Comparison of ENCODE assay signal across 1 cellular context in the genomic region with DNA sequence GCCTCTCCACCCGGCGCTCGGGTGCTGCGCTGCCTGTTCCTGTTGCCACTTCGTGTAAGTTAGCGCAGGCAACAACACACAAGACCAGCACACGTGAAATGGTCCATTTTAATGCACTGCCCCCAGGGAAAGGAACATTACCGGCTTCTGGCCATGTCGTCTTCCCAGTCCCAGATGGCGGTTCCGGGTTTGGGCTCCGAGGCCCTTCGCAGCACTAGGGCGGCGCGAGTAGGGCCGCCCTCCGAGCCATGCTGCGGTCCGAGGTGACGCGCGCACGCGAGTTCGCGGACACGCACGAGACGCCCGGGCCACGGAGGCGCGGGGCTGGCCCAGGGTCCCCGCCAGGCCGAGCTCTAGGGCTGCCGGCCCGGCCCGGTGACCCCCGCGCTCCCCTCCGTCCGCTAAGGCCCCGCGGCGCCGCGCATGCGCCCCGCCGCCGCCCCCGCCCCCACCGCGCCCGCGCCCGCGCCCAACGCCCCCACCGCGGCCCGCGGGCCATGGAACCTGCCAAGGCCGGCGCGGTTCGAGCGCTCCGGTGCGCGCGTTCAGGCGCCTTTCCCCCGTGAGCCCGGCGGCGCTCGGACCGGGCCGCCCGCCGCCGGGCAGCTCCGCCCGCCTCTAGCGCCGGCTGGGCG.
TF ChIP-seq lines count a peak whose summit lies in the region.

No MANE protein-coding gene starts in this region.

TF ChIP-seq in HepG2, 621 proteins besides CTCF, POLR2A, EP300 and RAD21 (continued from another document and continues in another):
- no peak for TF ChIP-seq ZHX2 (IDR thresholded peaks at IDR 0.05; ENCODE audit: low read depth)
- TF ChIP-seq ZHX2 (CRISPR knock-in tag; IDR thresholded peaks at IDR 0.05; ENCODE audit: borderline replicate concordance), result no peak; the same call in 1 of the 2 replicates
- peak; percentile 81; the same call in 1 of the 2 replicates for TF ChIP-seq ZNF547 (CRISPR knock-in tag; IDR thresholded peaks at IDR 0.05)
- 0 out of 2 replicates have a peak, but pooled peaks have one; percentile 19 for TF ChIP-seq ZNF264 (CRISPR knock-in tag; IDR thresholded peaks at IDR 0.05)
- no peak for TF ChIP-seq SMARCE1 (IDR thresholded peaks at IDR 0.05; ENCODE audit: borderline replicate concordance)
- TF ChIP-seq, protein P1, sequence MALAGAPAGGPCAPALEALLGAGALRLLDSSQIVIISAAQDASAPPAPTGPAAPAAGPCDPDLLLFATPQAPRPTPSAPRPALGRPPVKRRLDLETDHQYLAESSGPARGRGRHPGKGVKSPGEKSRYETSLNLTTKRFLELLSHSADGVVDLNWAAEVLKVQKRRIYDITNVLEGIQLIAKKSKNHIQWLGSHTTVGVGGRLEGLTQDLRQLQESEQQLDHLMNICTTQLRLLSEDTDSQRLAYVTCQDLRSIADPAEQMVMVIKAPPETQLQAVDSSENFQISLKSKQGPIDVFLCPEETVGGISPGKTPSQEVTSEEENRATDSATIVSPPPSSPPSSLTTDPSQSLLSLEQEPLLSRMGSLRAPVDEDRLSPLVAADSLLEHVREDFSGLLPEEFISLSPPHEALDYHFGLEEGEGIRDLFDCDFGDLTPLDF (CRISPR knock-in tag; IDR thresholded peaks at IDR 0.05), result 0 out of 2 replicates have a peak, but pooled peaks have one; percentile 18
- peak; percentile 57 for TF ChIP-seq TAF1 (CRISPR knock-in tag; IDR thresholded peaks at IDR 0.05)
- 0 out of 2 replicates have a peak, but pooled peaks have one; percentile 45 for TF ChIP-seq ZBTB38 (CRISPR knock-in tag; IDR thresholded peaks at IDR 0.05)
- peak; percentile 62; the same call in 1 of the 2 replicates for TF ChIP-seq GABPB1 (CRISPR knock-in tag; IDR thresholded peaks at IDR 0.05)
- 0 out of 2 replicates have a peak, but pooled peaks have one; percentile 25 for TF ChIP-seq ELF3 (CRISPR knock-in tag; IDR thresholded peaks at IDR 0.05)
- 0 out of 2 replicates have a peak, but pooled peaks have one; percentile 30 for TF ChIP-seq ZSCAN20 (CRISPR knock-in tag; IDR thresholded peaks at IDR 0.05; ENCODE audit: borderline replicate concordance)
- TF ChIP-seq ELF1 (CRISPR knock-in tag; IDR thresholded peaks at IDR 0.05), result peak; percentile 85
- TF ChIP-seq, protein P2, sequence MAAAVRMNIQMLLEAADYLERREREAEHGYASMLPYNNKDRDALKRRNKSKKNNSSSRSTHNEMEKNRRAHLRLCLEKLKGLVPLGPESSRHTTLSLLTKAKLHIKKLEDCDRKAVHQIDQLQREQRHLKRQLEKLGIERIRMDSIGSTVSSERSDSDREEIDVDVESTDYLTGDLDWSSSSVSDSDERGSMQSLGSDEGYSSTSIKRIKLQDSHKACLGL (CRISPR knock-in tag; IDR thresholded peaks at IDR 0.05), result peak; percentile 18; the same call in 1 of the 2 replicates
- no peak for TF ChIP-seq ZNF33B (CRISPR knock-in tag; IDR thresholded peaks at IDR 0.05)
- TF ChIP-seq ZBTB2 (CRISPR knock-in tag; IDR thresholded peaks at IDR 0.05; ENCODE audit: low read depth), result peak; percentile 34; the same call in 1 of the 2 replicates
- 0 out of 2 replicates have a peak, but pooled peaks have one; percentile 66 for TF ChIP-seq SAFB2 (CRISPR knock-in tag; IDR thresholded peaks at IDR 0.05; ENCODE audit: borderline replicate concordance, low read depth)
- no peak for TF ChIP-seq ZBTB3 (CRISPR knock-in tag; IDR thresholded peaks at IDR 0.05; ENCODE audit: borderline replicate concordance, low read depth)
- TF ChIP-seq HDAC2 (CRISPR knock-in tag; IDR thresholded peaks at IDR 0.05), result 0 out of 2 replicates have a peak, but pooled peaks have one; percentile 35
- peak; percentile 64 for TF ChIP-seq MYC (CRISPR knock-in tag; IDR thresholded peaks at IDR 0.05; ENCODE audit: borderline replicate concordance)
- TF ChIP-seq, protein P3, sequence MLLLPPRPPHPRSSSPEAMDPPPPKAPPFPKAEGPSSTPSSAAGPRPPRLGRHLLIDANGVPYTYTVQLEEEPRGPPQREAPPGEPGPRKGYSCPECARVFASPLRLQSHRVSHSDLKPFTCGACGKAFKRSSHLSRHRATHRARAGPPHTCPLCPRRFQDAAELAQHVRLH (CRISPR knock-in tag; IDR thresholded peaks at IDR 0.05; ENCODE audit: borderline replicate concordance, low read depth), result peak; percentile 64; the same call in 1 of the 2 replicates
- no peak; the same call in 1 of the 2 replicates for TF ChIP-seq ZMYM4 (CRISPR knock-in tag; IDR thresholded peaks at IDR 0.05)
- TF ChIP-seq ZNF280D (CRISPR knock-in tag; IDR thresholded peaks at IDR 0.05), result no peak
- TF ChIP-seq HES4 (CRISPR knock-in tag; IDR thresholded peaks at IDR 0.05; ENCODE audit: borderline replicate concordance), result peak; percentile 64; the same call in 1 of the 2 replicates
- peak; percentile 70; the same call in 1 of the 2 replicates for TF ChIP-seq HDAC1 (CRISPR knock-in tag; IDR thresholded peaks at IDR 0.05)
- TF ChIP-seq ZMAT3 (CRISPR knock-in tag; conservative IDR thresholded peaks at IDR 0.05), result peak; percentile 84
- TF ChIP-seq ZFP82 (CRISPR knock-in tag; IDR thresholded peaks at IDR 0.05; ENCODE audit: borderline replicate concordance), result no peak
- no peak for TF ChIP-seq CCAR2 (optimal IDR thresholded peaks at IDR 0.05; ENCODE audit: low read depth, low read length)
- TF ChIP-seq RBFOX2 (IDR thresholded peaks at IDR 0.05; ENCODE audit: low read depth, low read length), result peak; percentile 86
- no peak for TF ChIP-seq ZNF670 (CRISPR knock-in tag; IDR thresholded peaks at IDR 0.05; ENCODE audit: borderline replicate concordance)
- 0 out of 2 replicates have a peak, but pooled peaks have one; percentile 63 for TF ChIP-seq ATAD3A (CRISPR knock-in tag; IDR thresholded peaks at IDR 0.05)
- TF ChIP-seq ZSCAN21 (CRISPR knock-in tag; IDR thresholded peaks at IDR 0.05; ENCODE audit: borderline replicate concordance), result peak; percentile 6; the same call in 1 of the 2 replicates
- peak; percentile 56 for TF ChIP-seq HNRNPLL (IDR thresholded peaks at IDR 0.05; ENCODE audit: low read depth, low read length, poor library complexity, severe bottlenecking)
- TF ChIP-seq FUBP1 (CRISPR knock-in tag; IDR thresholded peaks at IDR 0.05; ENCODE audit: borderline replicate concordance), result no peak
- no peak for TF ChIP-seq ZNF530 (CRISPR knock-in tag; IDR thresholded peaks at IDR 0.05; ENCODE audit: low read depth)
- no peak for TF ChIP-seq FOXP1 (IDR thresholded peaks at IDR 0.05)
- TF ChIP-seq FOXP1 (CRISPR knock-in tag; IDR thresholded peaks at IDR 0.05), result no peak
- TF ChIP-seq ZBED4 (CRISPR knock-in tag; IDR thresholded peaks at IDR 0.05; ENCODE audit: borderline replicate concordance), result peak; percentile 94
- 0 out of 2 replicates have a peak, but pooled peaks have one; percentile 17 for TF ChIP-seq ZNF331 (CRISPR knock-in tag; IDR thresholded peaks at IDR 0.05)
- 0 out of 2 replicates have a peak, but pooled peaks have one; percentile 7 for TF ChIP-seq ETV5 (CRISPR knock-in tag; IDR thresholded peaks at IDR 0.05; ENCODE audit: borderline replicate concordance)
- TF ChIP-seq DNMT1 (CRISPR knock-in tag; IDR thresholded peaks at IDR 0.05), result no peak
